19 cellular contexts compared by ENCODE assay signal in the genomic region with DNA sequence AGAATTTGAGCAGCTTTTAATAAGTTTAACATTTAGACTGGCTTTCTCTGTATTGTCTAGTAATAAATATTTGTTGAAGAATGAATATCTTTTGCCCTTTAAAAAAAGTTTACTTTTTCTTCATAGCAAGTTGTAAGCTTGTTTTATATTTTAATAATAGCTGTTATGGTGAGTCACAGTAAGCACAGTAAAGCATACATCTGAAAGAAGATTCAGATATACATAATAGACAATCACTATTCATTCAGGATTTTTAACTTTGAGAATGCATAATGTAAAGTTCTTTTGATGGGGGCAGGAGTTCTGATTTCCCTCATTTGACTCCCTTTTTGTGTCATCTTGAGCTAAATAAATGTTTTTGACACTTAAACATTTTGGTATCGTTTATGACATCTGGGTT.
A peak's percentile ranks its signal among the peaks of the same experiment; 100 is the strongest.
DNase-seq lines count a peak whose midpoint lies in the region; ATAC-seq and TF ChIP-seq lines count a peak whose summit lies in the region.
"Had no signal": no experiment of that assay in that cellular context is flagged by ENCODE, and none has a peak within 500 bp of the region (broad histone marks: within the 10 kb centered on the region; RNA-seq: fewer than 3 reads in every experiment).

No MANE protein-coding gene starts in this region.

- no peak overlapping the region for H4K8ac ChIP-seq in IMR-90 (ENCODE audit: low read depth in 2 of 2, low read length in 2 of 2)

- no peak overlapping the region for H3K4ac ChIP-seq in IMR-90 (ENCODE audit: low read depth, low read length)

- no peaks in the 10 kb centered on the region for H3K27me3 ChIP-seq in IMR-90 (ENCODE audit: control insufficient read depth, insufficient read depth, low read length)
- H3K27me3 ChIP-seq: BE2C, BLaER1 had no signal

- no peak for TF ChIP-seq RAD21 in IMR-90 (IDR thresholded peaks at IDR 0.05; ENCODE audit: low read length)

- H3K9me3 ChIP-seq in IMR-90 (ENCODE audit: control insufficient read depth, insufficient read depth, low read length) = no peaks in the 10 kb centered on the region
- H3K9me3 ChIP-seq: BE2C, Caco-2 had no signal

- no TSS peak for BruUV-seq in IMR-90 (replicated peaks; lab: Mats Ljungman, UMichigan)

- no peak overlapping the region for H3K23ac ChIP-seq in IMR-90 (ENCODE audit: low read depth, low read length)

- ATAC-seq in IMR-90 (ENCODE audit: low read depth) (peak; percentile 78), left ventricle myocardium superior (no peak)

- TF ChIP-seq POLR2A in IMR-90 (IDR thresholded peaks at IDR 0.05; ENCODE audit: low read depth, low read length) = no peak

- no peak overlapping the region for H3K18ac ChIP-seq in IMR-90 (ENCODE audit: low read depth, low read length)

- no peak for TF ChIP-seq CTCF in IMR-90 (conservative IDR thresholded peaks at IDR 0.05; ENCODE audit: low read depth, low read length)

- POLR2A ChIA-PET in IMR-90 (lab: Charles Lee; ENCODE audit: unreplicated experiment) = interaction anchor here (0.7 kb wide), 1 partner anchor 62 kb away, joined by 5 read pairs; no protein-coding TSS in a partner anchor

- H2BK20ac ChIP-seq in IMR-90 (ENCODE audit: low read depth, low read length) = no peak overlapping the region

- H2BK120ac ChIP-seq in IMR-90 (ENCODE audit: low read depth, low read length) = no peak overlapping the region

- no peak overlapping the region for H2BK15ac ChIP-seq in IMR-90 (ENCODE audit: low read depth, low read length)

- H3K27ac ChIP-seq in IMR-90 (ENCODE audit: insufficient read depth, low read length) = no peak overlapping the region
- H3K27ac ChIP-seq: BLaER1 had no signal

- H3K36me3 ChIP-seq in IMR-90 (ENCODE audit: control insufficient read depth, insufficient read depth, low read length) = peaks cover 10% of the 10 kb centered on the region
- H3K36me3 ChIP-seq: BE2C had no signal

- WGBS in IMR-90 (ENCODE audit: extremely low coverage in 2 of 2, insufficient read length in 1 of 2), 2 experiments = no CpG with 5 or more reads among the region's 1 CpG

- H2BK5ac ChIP-seq in IMR-90 (ENCODE audit: low read depth, low read length, poor library complexity, severe bottlenecking) = no peak overlapping the region

- intact Hi-C loops in IMR-90 (cut with micrococcal nuclease) (no loop called here), left ventricle myocardium superior (cut with micrococcal nuclease) (no loop called here)

- no peak overlapping the region for H2AK9ac ChIP-seq in IMR-90 (replicated peaks; ENCODE audit: low read depth, low read length, poor library complexity)

- H4K5ac ChIP-seq in IMR-90 (ENCODE audit: low read depth, low read length) = no peak overlapping the region

- no peak overlapping the region for H4K91ac ChIP-seq in IMR-90 (ENCODE audit: insufficient read depth, low read depth, low read length)

- peaks cover 28 to 58% of the 10 kb centered on the region in 2 experiments for H3K79me1 ChIP-seq in IMR-90 (ENCODE audit: low read depth in 1 of 2, low read length in 2 of 2)

- no peak overlapping the region for H2AFZ ChIP-seq in IMR-90 (replicated peaks; ENCODE audit: low read length, poor library complexity)

- no peak overlapping the region for H3K4me3 ChIP-seq in IMR-90 (ENCODE audit: insufficient read depth, low read depth, low read length)
- H3K4me3 ChIP-seq: BLaER1 had no signal

- H3K4me1 ChIP-seq in IMR-90 (ENCODE audit: control insufficient read depth, insufficient read depth, low read length) = no peaks in the 10 kb centered on the region
- H3K4me1 ChIP-seq: BE2C, BLaER1, Caco-2 had no signal

- in situ Hi-C loops in IMR-90 (cut with MboI; ENCODE audit: low sequenced_read_pairs) (no loop called here), SK-MEL-5 (cut with HindIII; ENCODE audit: low pct_unique_long_range_greater_than_20kb, low sequenced_read_pairs) (no loop called here)

- H3K4me2 ChIP-seq in IMR-90 (ENCODE audit: low read depth, low read length) = no peak overlapping the region
- H3K4me2 ChIP-seq: BLaER1 had no signal

- H4K20me1 ChIP-seq in IMR-90 (ENCODE audit: insufficient read depth, low read length) = peaks cover 12% of the 10 kb centered on the region

- DNase-seq in COLO829 (ENCODE audit: low spot score) = peak; percentile 63
- peak; percentile 4 for DNase-seq in IMR-90
- peak; percentile 34 for DNase-seq in SK-MEL-5 (ENCODE audit: low read depth, low spot score)
- peak; percentile 50 for DNase-seq in foreskin melanocyte
- DNase-seq in NOMO-1 treated with dmso at 0.1 percent for 144 hours (lab: John Stamatoyannopoulos, UW; ENCODE audit: unreplicated experiment) = no peak
- DNase-seq in left ventricle myocardium superior = no peak
- no peak for DNase-seq in iPS-NIHi7 (ENCODE audit: extremely low spot score)
- DNase-seq: 8988T; ACHN; BE2C; C1 segment of cervical spinal cord; Caco-2; Calu3; CD4-positive, alpha-beta memory T cell; CD4-positive, CD25-positive, alpha-beta regulatory T cell; CD8-positive, alpha-beta memory T cell; DMS79 treated with DMSO at 0.1 percent for 48 hours; GF-D8 had no signal

- no peak overlapping the region for H3K56ac ChIP-seq in IMR-90 (ENCODE audit: extremely low read depth, insufficient read depth, low read length)

- peaks cover 3% of the 10 kb centered on the region for H3K9me1 ChIP-seq in IMR-90 (ENCODE audit: insufficient read depth, low read length)

- no peak overlapping the region for H3K14ac ChIP-seq in IMR-90 (replicated peaks; ENCODE audit: low read depth, low read length)

- dilution Hi-C loops in IMR-90 (cut with HindIII; ENCODE audit: low sequenced_read_pairs, unreplicated experiment) = no loop called here

- H2AK5ac ChIP-seq in IMR-90 (ENCODE audit: low read depth, low read length) = no peak overlapping the region

- no peak overlapping the region for H3K9ac ChIP-seq in IMR-90 (ENCODE audit: low read depth, low read length)
- H3K9ac ChIP-seq: BLaER1 had no signal

- CTCF ChIA-PET in IMR-90 (lab: Yijun Ruan, JAX) = interaction anchor here (0.8 kb wide), 1 partner anchor 10 kb away, joined by 3 read pairs; no protein-coding TSS in a partner anchor

TF ChIP-seq in IMR-90, 13 proteins besides CTCF, POLR2A, EP300 and RAD21:
- TF ChIP-seq CEBPB (IDR thresholded peaks at IDR 0.05; ENCODE audit: low read depth, low read length) (no peak), NFE2L2 (IDR thresholded peaks at IDR 0.05; ENCODE audit: low read depth, low read length) (no peak), MAZ (IDR thresholded peaks at IDR 0.05; ENCODE audit: borderline replicate concordance, low read depth, low read length) (no peak), MXI1 (IDR thresholded peaks at IDR 0.05; ENCODE audit: borderline replicate concordance, low read depth, low read length) (no peak)
- TF ChIP-seq, protein P1, sequence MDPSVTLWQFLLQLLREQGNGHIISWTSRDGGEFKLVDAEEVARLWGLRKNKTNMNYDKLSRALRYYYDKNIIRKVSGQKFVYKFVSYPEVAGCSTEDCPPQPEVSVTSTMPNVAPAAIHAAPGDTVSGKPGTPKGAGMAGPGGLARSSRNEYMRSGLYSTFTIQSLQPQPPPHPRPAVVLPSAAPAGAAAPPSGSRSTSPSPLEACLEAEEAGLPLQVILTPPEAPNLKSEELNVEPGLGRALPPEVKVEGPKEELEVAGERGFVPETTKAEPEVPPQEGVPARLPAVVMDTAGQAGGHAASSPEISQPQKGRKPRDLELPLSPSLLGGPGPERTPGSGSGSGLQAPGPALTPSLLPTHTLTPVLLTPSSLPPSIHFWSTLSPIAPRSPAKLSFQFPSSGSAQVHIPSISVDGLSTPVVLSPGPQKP (IDR thresholded peaks at IDR 0.05; ENCODE audit: borderline replicate concordance, low read depth, low read length) = no peak

Comparison
In these comparisons a context has a peak if more than half of its experiments do, and no peak if none do; other contexts are left out.
1. DNase-seq: peak in COLO829 (single experiment), IMR-90 (single experiment), SK-MEL-5 (single experiment) and foreskin melanocyte (single experiment); none in NOMO-1 treated with dmso at 0.1 percent for 144 hours (single experiment), left ventricle myocardium superior (single experiment) and iPS-NIHi7 (single experiment).